ENCODE assay signal across 9 cellular contexts in genomic region chr5:102450313-102450990, GRCh38. TPM values are rescaled to one million over a fixed set of nuclear protein-coding genes. Genes with fewer than 3 reads are reported as not detected.
DNase-seq lines count a peak whose midpoint lies in the region; ATAC-seq and TF ChIP-seq lines count a peak whose summit lies in the region.
"Had no signal": no experiment of that assay in that cellular context is flagged by ENCODE, and none has a peak within 500 bp of the region (broad histone marks: within the 10 kb centered on the region; RNA-seq: fewer than 3 reads in every experiment).

No MANE protein-coding gene starts in this region.

- peak; percentile 56 for TF ChIP-seq CTCF in GM12872 (IDR thresholded peaks at IDR 0.05; ENCODE audit: insufficient read depth, low read depth, low read length)
- peak; percentile 23 for TF ChIP-seq CTCF in kidney epithelial cell (IDR thresholded peaks at IDR 0.05; ENCODE audit: insufficient read depth, low read length, poor library complexity, severe bottlenecking)

- H3K27me3 ChIP-seq in kidney epithelial cell (ENCODE audit: control insufficient read depth, insufficient read depth, low read length), result no peaks in the 10 kb centered on the region

- no peaks in the 10 kb centered on the region for H3K36me3 ChIP-seq in kidney epithelial cell (ENCODE audit: control insufficient read depth, insufficient read depth, low read length)

- ATAC-seq in HG02571 (IDR thresholded peaks at IDR 0.05; ENCODE audit: unreplicated experiment), result no peak

- DNase-seq in HT-29 (ENCODE audit: low spot score) (peak; percentile 8), SIG-M5 (lab: John Stamatoyannopoulos, UW) (peak; percentile 19), kidney epithelial cell (ENCODE audit: low read depth) (no peak), DMS79 treated with DMSO at 0.1 percent for 48 hours (lab: John Stamatoyannopoulos, UW) (no peak), DMS79 (lab: John Stamatoyannopoulos, UW) (no peak), NCI-H2081 treated with DMSO at 0.1 percent for 48 hours (lab: John Stamatoyannopoulos, UW) (no peak)
- DNase-seq: activated CD8-positive, alpha-beta memory T cell treated with anti-CD3 and anti-CD28 coated beads, Interleukin-2, amount 50 U/mL, for 48 hours had no signal

- no peak overlapping the region for H3K4me3 ChIP-seq in kidney epithelial cell (ENCODE audit: low read depth, low read length)

RNA-seq across cellular contexts. Expression of gene SLCO6A1, which starts 48.3 kb away (rescaled TPM):
- total RNA-seq in HT-29 (2014; rRNA removed; shearing (Covaris generic)), result not detected in 2 replicates
- not detected in 2 replicates for total RNA-seq in kidney epithelial cell

Comparison
In these comparisons a context has a peak if more than half of its experiments do, and no peak if none do; other contexts are left out.
1. DNase-seq: peak in HT-29 (single experiment) and SIG-M5 (single experiment); none in kidney epithelial cell (single experiment), DMS79 treated with DMSO at 0.1 percent for 48 hours (single experiment), DMS79 (single experiment) and NCI-H2081 treated with DMSO at 0.1 percent for 48 hours (single experiment).